Comparison of ENCODE assay signal across 8 cellular contexts in the genomic region with DNA sequence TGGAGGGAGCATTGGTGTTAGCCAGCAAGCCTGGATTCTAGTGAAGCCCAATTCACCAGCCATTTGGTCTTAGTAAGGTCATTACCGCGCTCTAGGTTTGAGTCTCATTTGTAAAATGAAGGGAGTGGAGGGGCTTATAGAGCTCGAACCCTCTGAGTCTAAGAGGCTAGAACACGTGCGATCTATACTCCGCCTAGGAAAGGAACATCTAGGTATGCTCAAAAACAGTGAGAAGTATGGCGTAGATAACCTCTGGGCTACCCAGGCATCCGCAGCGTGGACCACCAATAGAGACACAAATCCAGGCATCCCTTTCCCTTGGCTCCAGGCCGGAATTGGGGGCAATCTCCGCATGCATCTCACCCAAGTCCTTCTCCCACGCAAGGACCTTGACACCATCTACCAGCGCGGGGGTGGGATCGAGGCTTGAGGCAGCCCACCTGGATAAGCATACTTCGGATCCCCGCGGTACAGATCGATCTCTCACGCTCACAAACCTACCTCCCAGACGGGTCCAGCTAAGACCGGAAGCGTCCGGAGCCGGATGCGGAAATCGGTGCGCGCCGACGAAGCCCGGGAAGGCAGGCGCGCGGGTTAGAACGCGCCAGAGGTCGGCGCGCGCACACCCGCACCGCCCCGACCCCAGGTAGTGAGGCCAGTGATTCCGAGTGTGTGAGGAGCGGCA. TPM values are rescaled to one million over a fixed set of nuclear protein-coding genes. Genes with fewer than 3 reads are reported as not detected.
A peak's percentile ranks its signal among the peaks of the same experiment; 100 is the strongest.
DNase-seq lines count a peak whose midpoint lies in the region; ATAC-seq and TF ChIP-seq lines count a peak whose summit lies in the region.

A gene (plus strand): TSS at position 556 of the 685 bp plus-strand sequence. CDS start 636 bp downstream, outside the sequence.

- H3K4me1 Mint-ChIP-seq in nephron progenitor cell: peaks cover 33% of the 10 kb centered on the region

- peaks cover 23% of the 10 kb centered on the region for H3K36me3 Mint-ChIP-seq in nephron progenitor cell (ENCODE audit: low read depth)

- H3K9me3 Mint-ChIP-seq in nephron progenitor cell: no peaks in the 10 kb centered on the region

- peaks cover 21% of the 10 kb centered on the region for H3K36me3 ChIP-seq in thymus (ENCODE audit: control insufficient read depth, insufficient read depth)

- H3K27me3 ChIP-seq in thymus (ENCODE audit: control insufficient read depth, insufficient read depth): no peaks in the 10 kb centered on the region

- H3K4me1 ChIP-seq in thymus (ENCODE audit: control insufficient read depth, insufficient read depth, low read length): peaks cover 33% of the 10 kb centered on the region

- peak within 1 kb of the TSS; percentile 76 for H3K4me3 ChIP-seq in thymus (ENCODE audit: low read length)

- under 1% methylated on average over 46 of the region's 46 CpGs for WGBS in thymus

- peak within 1 kb of the TSS; percentile 97 for H3K27ac ChIP-seq in thymus (ENCODE audit: low read depth)

- peak; percentile 41 for ATAC-seq in GM21367 (IDR thresholded peaks at IDR 0.05; ENCODE audit: unreplicated experiment)

- no peaks in the 10 kb centered on the region for H3K27me3 Mint-ChIP-seq in nephron progenitor cell (ENCODE audit: low read depth, poor library complexity)

- H3K4me3 Mint-ChIP-seq in nephron progenitor cell: no peak within 1 kb of the TSS

- peak within 1 kb of the TSS; percentile 99 for H3K27ac Mint-ChIP-seq in nephron progenitor cell

- no peaks in the 10 kb centered on the region for H3K9me3 ChIP-seq in thymus (ENCODE audit: control insufficient read depth)

- no peak for TF ChIP-seq CTCF in nephron progenitor cell (IDR thresholded peaks at IDR 0.05)

- DNase-seq in DMS53 treated with DMSO at 0.1 percent for 48 hours (lab: John Stamatoyannopoulos, UW; ENCODE audit: unreplicated experiment): peak; percentile 72
- no peak for DNase-seq in HT1080 (ENCODE audit: low read depth)
- DNase-seq in OCI-M1 (lab: John Stamatoyannopoulos, UW): peak; percentile 95
- DNase-seq in activated T-helper 1 cell treated with anti-CD3 and anti-CD28 coated beads, Interleukin-2, amount 50 U/mL, for 16 hours (ENCODE audit: low read depth in 1 of 2, low spot score in 1 of 2): peak; percentile 42 to 68
- peak; percentile 74 for DNase-seq in fibroblast of peridontal ligament (ENCODE audit: extremely low read depth)
- peak; percentile 78 for DNase-seq in nephron progenitor cell

RNA-seq across cellular contexts. Expression of the gene that starts here (rescaled TPM):
- total RNA-seq in HT1080 (2014; rRNA removed; shearing (Covaris generic)): 10.9 and 15.7 TPM in 2 replicates
- 14.2 and 17.3 TPM in 2 replicates for polyA plus RNA-seq in HT1080 (2015; cell fraction: cytosol; rRNA removed)
- polyA plus RNA-seq in HT1080 (2015; cell fraction: nucleus; rRNA removed): 35.5 and 53.7 TPM in 2 replicates
- polyA plus RNA-seq in thymus: 39.4 TPM
